ENCODE assay signal across 8 cellular contexts in the genomic region with DNA sequence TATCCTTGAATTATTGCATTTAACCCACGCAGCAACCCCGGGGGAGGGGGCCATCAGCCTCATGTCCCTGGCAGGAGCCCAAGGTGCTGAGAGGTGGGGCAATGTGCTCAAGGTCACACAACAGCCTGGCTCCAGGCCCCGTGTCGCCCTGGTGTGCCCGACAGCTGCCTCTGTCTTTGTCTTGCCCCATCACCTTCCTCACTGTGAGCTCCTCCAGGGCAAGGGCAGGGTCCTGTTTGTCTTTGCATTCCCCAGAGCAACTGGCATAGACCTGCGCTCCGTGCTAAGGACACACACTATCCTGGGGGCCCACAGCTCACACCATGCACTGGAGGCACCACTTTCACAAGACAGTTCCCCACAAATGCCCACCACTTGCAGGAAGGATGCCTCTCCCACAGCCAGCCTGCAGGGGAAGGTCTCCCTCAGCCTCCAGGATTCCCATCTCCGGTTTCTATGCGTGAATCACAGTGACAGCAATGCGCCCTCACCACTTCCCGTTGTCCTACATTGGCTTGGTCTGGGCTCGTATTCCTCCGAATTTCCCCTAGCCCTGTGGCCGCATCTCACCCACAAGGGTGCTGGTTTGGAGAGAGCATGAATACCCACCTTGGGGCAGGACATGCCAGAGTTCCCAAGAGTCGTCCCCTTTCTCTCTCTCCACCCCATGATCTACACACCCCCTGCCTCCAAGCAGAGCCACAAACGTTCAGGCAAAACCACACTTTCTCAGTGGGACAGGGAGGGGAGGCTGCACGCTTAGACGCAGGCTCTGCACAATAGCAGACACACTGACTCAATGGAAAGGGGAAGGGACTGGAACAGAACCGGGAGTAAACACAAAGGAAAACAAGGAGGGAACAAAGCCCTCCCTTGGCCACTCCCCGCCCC. TPM values are rescaled to one million over a fixed set of nuclear protein-coding genes. Genes with fewer than 3 reads are reported as not detected.
DNase-seq lines count a peak whose midpoint lies in the region; ATAC-seq and TF ChIP-seq lines count a peak whose summit lies in the region.

No MANE protein-coding gene starts in this region.

- DNase-seq in Ammon's horn (ENCODE audit: low spot score): peak; percentile 72
- DNase-seq in LHCN-M2 (ENCODE audit: low read depth): peak; percentile 92
- DNase-seq in astrocyte of the cerebellum (ENCODE audit: low read depth): peak; percentile 73
- DNase-seq in immature natural killer cell: peak in 2 of 3 donors; percentile 47 to 48
- no peak for DNase-seq in stimulated activated effector memory CD8-positive, alpha-beta T cell treated with anti-CD3 and anti-CD28 coated beads, Interleukin-12 subunit alpha, Interleukin-12 subunit beta, amount 100 ng/mL, for 72 hours (ENCODE audit: low spot score in 2 of 2)
- DNase-seq in NCI-H2029 (lab: John Stamatoyannopoulos, UW): no peak

- in situ Hi-C loops in astrocyte of the cerebellum (cut with HindIII; ENCODE audit: low sequenced_read_pairs): no loop called here

- TF ChIP-seq CTCF in astrocyte of the cerebellum (IDR thresholded peaks at IDR 0.05; ENCODE audit: low read depth, low read length, missing control alignments): no peak

- peak overlapping the region; percentile 22 for H3K4me3 ChIP-seq in astrocyte of the cerebellum (ENCODE audit: low read depth, low read length)

- peaks cover 99 to 100% of the 10 kb centered on the region in 2 donors for H3K4me1 Mint-ChIP-seq in immature natural killer cell
- H3K4me1 Mint-ChIP-seq in stimulated activated effector memory CD8-positive, alpha-beta T cell treated with anti-CD3 and anti-CD28 coated beads, Interleukin-12 subunit alpha, Interleukin-12 subunit beta, amount 100 ng/mL, for 72 hours: peaks cover 95% of the 10 kb centered on the region

- H3K36me3 Mint-ChIP-seq in immature natural killer cell: peaks cover 3 to 12% (median 6%) of the 10 kb centered on the region in 3 donors
- H3K36me3 Mint-ChIP-seq in stimulated activated effector memory CD8-positive, alpha-beta T cell treated with anti-CD3 and anti-CD28 coated beads, Interleukin-12 subunit alpha, Interleukin-12 subunit beta, amount 100 ng/mL, for 72 hours: peaks cover 41% of the 10 kb centered on the region

- peak overlapping the region; percentile 96 to 100 (median 99) for H3K27ac Mint-ChIP-seq in immature natural killer cell
- H3K27ac Mint-ChIP-seq in stimulated activated effector memory CD8-positive, alpha-beta T cell treated with anti-CD3 and anti-CD28 coated beads, Interleukin-12 subunit alpha, Interleukin-12 subunit beta, amount 100 ng/mL, for 72 hours: peak overlapping the region; percentile 95

- peak overlapping the region; percentile 80 to 90 (median 88) for H3K4me3 Mint-ChIP-seq in immature natural killer cell
- peak overlapping the region; percentile 77 for H3K4me3 Mint-ChIP-seq in stimulated activated effector memory CD8-positive, alpha-beta T cell treated with anti-CD3 and anti-CD28 coated beads, Interleukin-12 subunit alpha, Interleukin-12 subunit beta, amount 100 ng/mL, for 72 hours

- ATAC-seq in stimulated activated effector memory CD8-positive, alpha-beta T cell treated with anti-CD3 and anti-CD28 coated beads, Interleukin-12 subunit alpha, Interleukin-12 subunit beta, amount 100 ng/mL, for 72 hours: no peak
- ATAC-seq in HG02623 (IDR thresholded peaks at IDR 0.05; ENCODE audit: unreplicated experiment): no peak
- ATAC-seq in HG03571 (IDR thresholded peaks at IDR 0.05; ENCODE audit: unreplicated experiment): no peak

- no peaks in the 10 kb centered on the region for H3K9me3 Mint-ChIP-seq in immature natural killer cell
- no peaks in the 10 kb centered on the region for H3K9me3 Mint-ChIP-seq in stimulated activated effector memory CD8-positive, alpha-beta T cell treated with anti-CD3 and anti-CD28 coated beads, Interleukin-12 subunit alpha, Interleukin-12 subunit beta, amount 100 ng/mL, for 72 hours

- H3K27me3 Mint-ChIP-seq in immature natural killer cell (ENCODE audit: low read depth in 3 of 3): peaks cover 28 to 70% (median 67%) of the 10 kb centered on the region in 3 donors

RNA-seq across cellular contexts. Expression of gene ITPRIP, which starts 10.3 kb away (rescaled TPM):
- total RNA-seq in LHCN-M2 (2014; rRNA removed): 20.0 and 26.6 TPM in 2 replicates
- polyA plus RNA-seq in LHCN-M2 (2012): 9.1 TPM
- polyA plus RNA-seq in immature natural killer cell: 10 to 100 TPM; 37.0 to 67.8 (median 53.3) TPM

RNA-seq across cellular contexts. Expression of gene CFAP58, which starts 25.6 kb away (rescaled TPM):
- total RNA-seq in LHCN-M2 (2014; rRNA removed): 1.4 TPM in 2 replicates
- 0.24 TPM for polyA plus RNA-seq in LHCN-M2 (2012)
- polyA plus RNA-seq in immature natural killer cell: not detected

RNA-seq across cellular contexts. Expression of gene GSTO2, which starts 59.0 kb away (rescaled TPM):
- 0.38 and 0.46 TPM in 2 replicates for total RNA-seq in LHCN-M2 (2014; rRNA removed)
- 0.34 TPM for polyA plus RNA-seq in LHCN-M2 (2012)
- 1 to 10 TPM in 1 of 3 donors, under 1 TPM in 2; 0.16 to 1.6 (median 0.85) TPM for polyA plus RNA-seq in immature natural killer cell

Comparison
In these comparisons a context has a peak if more than half of its experiments do, and no peak if none do; other contexts are left out.
1. DNase-seq: peak in Ammon's horn (single experiment), LHCN-M2 (single experiment), astrocyte of the cerebellum (single experiment) and immature natural killer cell (2 of 3); none in stimulated activated effector memory CD8-positive, alpha-beta T cell treated with anti-CD3 and anti-CD28 coated beads, Interleukin-12 subunit alpha, Interleukin-12 subunit beta, amount 100 ng/mL, for 72 hours (0 of 2) and NCI-H2029 (single experiment).